1 cellular context compared by ENCODE assay signal in genomic region chr11:118980191-118980881, GRCh38.
TF ChIP-seq lines count a peak whose summit lies in the region.

No MANE protein-coding gene starts in this region.

TF ChIP-seq in K562, 482 proteins besides CTCF, POLR2A, EP300 and RAD21 (continued from another document and continues in another):
- TF ChIP-seq CUX1 (CRISPR knock-in tag; IDR thresholded peaks at IDR 0.05) = peak; percentile 21; the same call in 1 of the 2 replicates
- no peak for TF ChIP-seq NONO (IDR thresholded peaks at IDR 0.05; ENCODE audit: low read depth in 2 of 2, low read length in 1 of 2)
- peak; percentile 30 for TF ChIP-seq WHSC1 (IDR thresholded peaks at IDR 0.05; ENCODE audit: low read length)
- TF ChIP-seq ERF (CRISPR knock-in tag; IDR thresholded peaks at IDR 0.05) = 0 out of 2 replicates have a peak, but pooled peaks have one; percentile 15
- TF ChIP-seq GATAD2B (IDR thresholded peaks at IDR 0.05; ENCODE audit: borderline replicate concordance) = no peak
- TF ChIP-seq RFX1 (IDR thresholded peaks at IDR 0.05) = no peak
- no peak for TF ChIP-seq NFATC3 (IDR thresholded peaks at IDR 0.05)
- no peak for TF ChIP-seq NCOA6 (IDR thresholded peaks at IDR 0.05)
- TF ChIP-seq HDGF (IDR thresholded peaks at IDR 0.05) = no peak
- no peak for TF ChIP-seq ZNF354B (CRISPR knock-in tag; IDR thresholded peaks at IDR 0.05)
- no peak for TF ChIP-seq ZNF436 (CRISPR knock-in tag; IDR thresholded peaks at IDR 0.05)
- TF ChIP-seq GTF3C2 (IDR thresholded peaks at IDR 0.05; ENCODE audit: borderline replicate concordance, extremely low read depth, insufficient read length) = no peak
- no peak for TF ChIP-seq ZNF830 (CRISPR knock-in tag; IDR thresholded peaks at IDR 0.05)
- TF ChIP-seq SRSF9 (IDR thresholded peaks at IDR 0.05; ENCODE audit: borderline replicate concordance, low read depth, low read length) = no peak
- no peak for TF ChIP-seq TRIM24 (IDR thresholded peaks at IDR 0.05)
- TF ChIP-seq TAF15 (IDR thresholded peaks at IDR 0.05; ENCODE audit: low read depth, low read length) = no peak
- TF ChIP-seq ZSCAN32 (CRISPR knock-in tag; IDR thresholded peaks at IDR 0.05) = no peak
- no peak for TF ChIP-seq THAP12 (CRISPR knock-in tag; IDR thresholded peaks at IDR 0.05)
- no peak for TF ChIP-seq ZBTB12 (CRISPR knock-in tag; IDR thresholded peaks at IDR 0.05)
- TF ChIP-seq BCOR (IDR thresholded peaks at IDR 0.05) = peak; percentile 55; the same call in 1 of the 2 replicates
- no peak for TF ChIP-seq RFX7 (CRISPR knock-in tag; IDR thresholded peaks at IDR 0.05)
- TF ChIP-seq PML (IDR thresholded peaks at IDR 0.05; ENCODE audit: low read length) = no peak; the same call in 1 of the 2 replicates
- TF ChIP-seq KLF13 (tag; IDR thresholded peaks at IDR 0.05; ENCODE audit: borderline replicate concordance, low read depth) = peak; percentile 48; the same call in 1 of the 2 replicates
- no peak for TF ChIP-seq ARID2 (IDR thresholded peaks at IDR 0.05)
- TF ChIP-seq TARDBP (IDR thresholded peaks at IDR 0.05) = no peak
- TF ChIP-seq ZBTB5 (IDR thresholded peaks at IDR 0.05) = no peak
- peak; percentile 71; the same call in 1 of the 2 replicates for TF ChIP-seq TOE1 (IDR thresholded peaks at IDR 0.05; ENCODE audit: borderline replicate concordance)
- no peak for TF ChIP-seq TOE1 (CRISPR knock-in tag; IDR thresholded peaks at IDR 0.05; ENCODE audit: borderline replicate concordance, low read depth)
- no peak for TF ChIP-seq TAF9B (IDR thresholded peaks at IDR 0.05; ENCODE audit: partially characterized antibody)
- no peak for TF ChIP-seq HIVEP1 (CRISPR knock-in tag; IDR thresholded peaks at IDR 0.05)
- TF ChIP-seq E2F3 (CRISPR knock-in tag; IDR thresholded peaks at IDR 0.05) = peak; percentile 39; the same call in 1 of the 2 replicates
- no peak for TF ChIP-seq MED1 (CRISPR knock-in tag; IDR thresholded peaks at IDR 0.05; ENCODE audit: borderline replicate concordance)
- peak; percentile 13 for TF ChIP-seq MXD1 (CRISPR knock-in tag; IDR thresholded peaks at IDR 0.05; ENCODE audit: borderline replicate concordance, poor library complexity, severe bottlenecking)
- TF ChIP-seq UBTF (IDR thresholded peaks at IDR 0.05; ENCODE audit: borderline replicate concordance in 1 of 2, low read depth in 2 of 2, low read length in 2 of 2) = peak; percentile 67 to 91; a peak in 2 of 4 replicates
- TF ChIP-seq HNRNPUL1 (IDR thresholded peaks at IDR 0.05; ENCODE audit: low read length) = no peak
- TF ChIP-seq SPI1 (IDR thresholded peaks at IDR 0.05; ENCODE audit: borderline replicate concordance, low read depth, low read length) = peak; percentile 100
- TF ChIP-seq ZNF707 (CRISPR knock-in tag; conservative IDR thresholded peaks at IDR 0.05) = no peak
- no peak for TF ChIP-seq TCF7 (IDR thresholded peaks at IDR 0.05; ENCODE audit: borderline replicate concordance)
- no peak for TF ChIP-seq ZNF766 (CRISPR knock-in tag; conservative IDR thresholded peaks at IDR 0.05)
- no peak for TF ChIP-seq POLR3G (IDR thresholded peaks at IDR 0.05; ENCODE audit: extremely low read depth, insufficient read length, insufficient replicate concordance)
- TF ChIP-seq SRF (CRISPR knock-in tag; IDR thresholded peaks at IDR 0.05) = peak in 1 of 2 experiments; percentile 88; a peak in 2 of 4 replicates
- no peak for TF ChIP-seq PREB (CRISPR knock-in tag; IDR thresholded peaks at IDR 0.05)
- TF ChIP-seq MTA2 (IDR thresholded peaks at IDR 0.05; ENCODE audit: low read depth) = no peak
- TF ChIP-seq ELK1 (CRISPR knock-in tag; IDR thresholded peaks at IDR 0.05) = no peak
- TF ChIP-seq U2AF1 (optimal IDR thresholded peaks at IDR 0.05; ENCODE audit: low read depth, low read length) = no peak
- no peak for TF ChIP-seq ZNF384 (IDR thresholded peaks at IDR 0.05; ENCODE audit: low read depth, low read length)
- no peak for TF ChIP-seq HNRNPH1 (optimal IDR thresholded peaks at IDR 0.05; ENCODE audit: low read depth, low read length)
- no peak for TF ChIP-seq ZNF253 (CRISPR knock-in tag; conservative IDR thresholded peaks at IDR 0.05)
- no peak for TF ChIP-seq IFI16 (CRISPR knock-in tag; IDR thresholded peaks at IDR 0.05)
